14 cellular contexts compared by ENCODE assay signal in the genomic region with DNA sequence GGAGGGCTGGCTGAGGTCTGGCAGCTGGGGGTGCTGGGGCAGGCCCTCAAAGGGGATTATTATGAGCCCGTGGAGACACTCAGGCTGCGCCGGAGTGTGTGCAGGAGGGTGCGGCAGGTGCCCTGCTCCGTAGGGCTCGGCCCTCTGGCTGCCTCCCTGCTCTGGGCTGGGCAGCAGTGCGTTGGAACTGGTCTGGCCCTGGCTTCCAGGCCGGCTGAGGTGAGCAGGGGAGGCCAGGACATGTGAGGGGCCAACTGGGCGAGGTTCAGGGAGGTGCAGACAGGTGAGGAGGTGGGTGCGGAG. TPM values are rescaled to one million over a fixed set of nuclear protein-coding genes. Genes with fewer than 3 reads are reported as not detected.
DNase-seq lines count a peak whose midpoint lies in the region; ATAC-seq and TF ChIP-seq lines count a peak whose summit lies in the region.
"Had no signal": no experiment of that assay in that cellular context is flagged by ENCODE, and none has a peak within 500 bp of the region (broad histone marks: within the 10 kb centered on the region; RNA-seq: fewer than 3 reads in every experiment).

No MANE protein-coding gene starts in this region.

- no peak for DNase-seq in heart left ventricle
- no peak for DNase-seq in cardiac septum (ENCODE audit: low spot score)
- DNase-seq in prostate gland (ENCODE audit: low spot score): no peak
- no peak for DNase-seq in upper lobe of right lung
- DNase-seq in stimulated activated naive CD4-positive, alpha-beta T cell (lab: John Stamatoyannopoulos, UW): no peak
- no peak for DNase-seq in putamen (ENCODE audit: low spot score)
- DNase-seq: activated CD4-positive, alpha-beta memory T cell treated with anti-CD3 and anti-CD28 coated beads for 36 hours; activated effector memory CD4-positive, alpha-beta T cell treated with Interleukin-2 at 50 U/mL for 16 hours; body of pancreas; Calu3; NCI-H1105 treated with DMSO at 0.1 percent for 48 hours; NCI-H526 treated with DMSO at 0.1 percent for 48 hours had no signal

- no peak for TF ChIP-seq EP300 in gastroesophageal sphincter (IDR thresholded peaks at IDR 0.05)

- H3K4me1 ChIP-seq in heart left ventricle (peaks cover 0 to 79% (median 53%) of the 10 kb centered on the region in 12 donors), gastroesophageal sphincter (peaks cover 2 to 87% (median 44%) of the 10 kb centered on the region in 3 donors), prostate gland (replicated peaks) (no peaks in the 10 kb centered on the region), upper lobe of right lung (peaks cover 27% of the 10 kb centered on the region)

- ATAC-seq in heart left ventricle: no peak
- ATAC-seq in gastroesophageal sphincter: no peak
- no peak for ATAC-seq in upper lobe of right lung
- no peak for ATAC-seq in GM19023 (IDR thresholded peaks at IDR 0.05; ENCODE audit: unreplicated experiment)
- ATAC-seq: body of pancreas had no signal

- H3K9me3 ChIP-seq in heart left ventricle (no peaks in the 10 kb centered on the region), gastroesophageal sphincter (no peaks in the 10 kb centered on the region), prostate gland (no peaks in the 10 kb centered on the region), upper lobe of right lung (no peaks in the 10 kb centered on the region)
- H3K9me3 ChIP-seq: body of pancreas had no signal

- H3K4me3 ChIP-seq in heart left ventricle (no peak overlapping the region), gastroesophageal sphincter (peak overlapping the region in 1 of 2 donors; percentile 54), prostate gland (no peak overlapping the region), upper lobe of right lung (no peak overlapping the region)
- H3K4me3 ChIP-seq: body of pancreas had no signal

- H3K27ac ChIP-seq in heart left ventricle (peak overlapping the region; percentile 89 to 100 (median 99)), gastroesophageal sphincter (peak overlapping the region; percentile 92 to 100 (median 98)), prostate gland (peak overlapping the region; percentile 86 to 96), upper lobe of right lung (peak overlapping the region; percentile 85)

- H3K36me3 ChIP-seq in heart left ventricle (peaks cover 0 to 18% (median 10%) of the 10 kb centered on the region in 9 donors), gastroesophageal sphincter (peaks cover 0 to 36% of the 10 kb centered on the region in 2 donors), prostate gland (no peaks in the 10 kb centered on the region), upper lobe of right lung (peaks cover 10% of the 10 kb centered on the region)

- intact Hi-C loops in heart left ventricle (cut with DNase I): loop anchor here in 7 of 10 donors (5.0 to 10.0 kb wide), 4 partner anchors 156 to 536 kb away; a partner anchor contains a TSS
- intact Hi-C loops in cardiac septum (cut with DNase I): loop anchor here (5.0 kb wide), 1 partner anchor 538 kb away; no protein-coding TSS in a partner anchor
- intact Hi-C loops in prostate gland (cut with DNase I): loop anchor here (1.0 kb wide), 1 partner anchor 29 kb away; no protein-coding TSS in a partner anchor
- intact Hi-C loops in upper lobe of right lung (cut with DNase I): loop anchor here (5.0 kb wide), 1 partner anchor 38 kb away; a partner anchor contains a TSS

- H3K27me3 ChIP-seq in heart left ventricle (no peaks in the 10 kb centered on the region), gastroesophageal sphincter (no peaks in the 10 kb centered on the region), prostate gland (replicated peaks; ENCODE audit: insufficient read depth) (no peaks in the 10 kb centered on the region), upper lobe of right lung (no peaks in the 10 kb centered on the region)
- H3K27me3 ChIP-seq: body of pancreas had no signal

- 76 to 82% (median 77%) methylated on average over 4 to 10 of the region's 10 CpGs for WGBS in heart left ventricle, 4 donors
- 50% methylated on average over 2 of the region's 10 CpGs; no CpG with 5 or more reads in 1 of the 2 donors for WGBS in gastroesophageal sphincter (ENCODE audit: low coverage in 1 of 2), 2 donors
- 31% methylated on average over 10 of the region's 10 CpGs for WGBS in prostate gland

- TF ChIP-seq POLR2A in heart left ventricle (IDR thresholded peaks at IDR 0.05) (no peak), gastroesophageal sphincter (IDR thresholded peaks at IDR 0.05) (no peak), prostate gland (IDR thresholded peaks at IDR 0.05) (no peak)

- TF ChIP-seq CTCF in heart left ventricle (IDR thresholded peaks at IDR 0.05): no peak
- no peak for TF ChIP-seq CTCF in gastroesophageal sphincter (IDR thresholded peaks at IDR 0.05)
- no peak for TF ChIP-seq CTCF in prostate gland (IDR thresholded peaks at IDR 0.05)
- no peak for TF ChIP-seq CTCF in upper lobe of right lung (IDR thresholded peaks at IDR 0.05)

RNA-seq across cellular contexts. Expression of a gene that starts 31.2 kb away (rescaled TPM):
- total RNA-seq in heart left ventricle: 10 to 100 TPM; 27.8 to 56.6 (median 38.2) TPM
- polyA plus RNA-seq in heart left ventricle: 10 to 100 TPM; 23.9 to 31.0 TPM
- total RNA-seq in cardiac septum: 38.2 TPM
- total RNA-seq in gastroesophageal sphincter: 100 to 1,000 TPM in 1 of 4 donors, 10 to 100 TPM in 3; 50.8 to 165 (median 61.5) TPM
- 10 to 100 TPM; 34.3 to 75.5 TPM for total RNA-seq in prostate gland
- total RNA-seq in upper lobe of right lung: 42.1 TPM

RNA-seq across cellular contexts. Expression of a gene that starts 39.1 kb away (rescaled TPM):
- under 1 TPM in 2 of 9 donors, not detected in 7; 0.41 to 0.48 TPM for total RNA-seq in heart left ventricle
- under 1 TPM in 1 of 2 donors, not detected in 1; 0.06 TPM for polyA plus RNA-seq in heart left ventricle
- total RNA-seq in cardiac septum: not detected
- total RNA-seq in gastroesophageal sphincter: 1 to 10 TPM in 1 of 4 donors, under 1 TPM in 1, not detected in 2; 0.78 to 3.6 TPM
- 10 to 100 TPM; 14.6 to 17.8 TPM for total RNA-seq in prostate gland
- total RNA-seq in upper lobe of right lung: 23.0 TPM

RNA-seq across cellular contexts. Expression of a gene that starts 42.5 kb away (rescaled TPM):
- total RNA-seq in heart left ventricle (10 to 100 TPM in 8 of 9 donors, 1 to 10 TPM in 1; 9.8 to 23.4 (median 14.1) TPM), cardiac septum (10.7 TPM), gastroesophageal sphincter (10 to 100 TPM; 20.3 to 34.2 (median 28.6) TPM), prostate gland (10 to 100 TPM; 38.2 to 52.8 TPM), upper lobe of right lung (24.3 TPM)
- 10 to 100 TPM; 11.9 to 20.4 TPM for polyA plus RNA-seq in heart left ventricle
